In the genomic region with DNA sequence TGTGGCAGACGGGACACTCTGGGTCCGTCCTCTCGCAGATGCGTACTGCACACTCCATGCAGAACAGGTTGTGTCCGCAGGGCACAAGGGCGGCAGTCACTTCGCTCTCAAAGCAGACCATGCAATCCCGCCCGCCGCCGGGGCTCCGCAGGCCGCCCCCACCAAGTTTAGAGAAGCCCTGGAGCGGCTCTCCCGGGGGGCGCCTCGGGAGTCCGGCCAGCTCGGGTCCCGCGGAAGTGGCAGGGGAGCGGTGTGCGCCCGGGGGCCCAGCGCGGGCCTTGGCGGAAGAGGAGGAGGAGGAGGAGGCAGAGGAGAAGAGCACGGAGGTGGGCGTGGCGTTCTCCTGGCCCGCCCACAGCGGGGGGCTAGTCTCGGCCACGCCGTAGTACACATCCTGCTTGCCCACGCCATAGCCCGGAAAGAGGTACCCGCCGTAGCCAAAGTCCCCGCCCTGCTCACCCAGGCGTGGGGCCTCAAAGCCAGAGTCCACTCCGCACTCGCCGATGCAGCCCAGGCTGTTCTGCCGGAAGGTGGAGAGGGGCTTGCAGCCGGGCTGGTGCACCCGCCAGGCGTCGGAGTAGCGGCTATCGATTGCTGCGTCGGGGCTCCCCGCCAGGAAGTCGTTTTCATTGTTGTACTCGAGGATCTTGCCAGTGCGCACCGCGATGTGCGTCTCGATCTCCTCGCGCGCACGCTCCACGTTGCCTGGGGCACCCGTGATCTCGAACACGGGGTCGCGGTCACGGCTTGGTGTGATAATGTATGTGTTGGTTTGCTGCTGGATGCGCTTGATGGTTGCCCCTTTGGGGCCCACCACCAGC, we compare ENCODE assay signal across 2 cellular contexts.
A peak's percentile ranks its signal among the peaks of the same experiment; 100 is the strongest.
TF ChIP-seq lines count a peak whose summit lies in the region.

No MANE protein-coding gene starts in this region.

TF ChIP-seq in GM23338, 12 proteins besides CTCF, POLR2A, EP300 and RAD21:
- peak; percentile 15; the same call in 1 of the 2 replicates for TF ChIP-seq POLR2AphosphoS5 (IDR thresholded peaks at IDR 0.05; ENCODE audit: low read depth)
- TF ChIP-seq NANOG (IDR thresholded peaks at IDR 0.05; ENCODE audit: borderline replicate concordance), result no peak
TF ChIP-seq in GM23338: peak in this region for 1.

TF ChIP-seq in K562, 482 proteins besides CTCF, POLR2A, EP300 and RAD21:
- TF ChIP-seq ZNF584 (CRISPR knock-in tag; IDR thresholded peaks at IDR 0.05; ENCODE audit: low read depth) (no peak), XRCC4 (IDR thresholded peaks at IDR 0.05; ENCODE audit: extremely low read depth, insufficient read depth, insufficient read length) (no peak), RBFOX2 (IDR thresholded peaks at IDR 0.05; ENCODE audit: low read depth, low read length) (peak; percentile 31; the same call in 1 of the 2 replicates), ZFP36 (IDR thresholded peaks at IDR 0.05; ENCODE audit: low read depth, low read length, partially characterized antibody) (no peak), NCOA4 (IDR thresholded peaks at IDR 0.05; ENCODE audit: partially characterized antibody) (no peak), SNAPC5 (CRISPR knock-in tag; IDR thresholded peaks at IDR 0.05) (no peak), STAT5B (CRISPR knock-in tag; IDR thresholded peaks at IDR 0.05) (no peak), EHMT2 (IDR thresholded peaks at IDR 0.05) (no peak), ZBTB33 (CRISPR knock-in tag; IDR thresholded peaks at IDR 0.05) (peak; percentile 75), AFF1 (IDR thresholded peaks at IDR 0.05; ENCODE audit: low read depth in 1 of 2, partially characterized antibody in 2 of 2) (no peak)
